ENCODE assay signal across 10 cellular contexts in the genomic region with DNA sequence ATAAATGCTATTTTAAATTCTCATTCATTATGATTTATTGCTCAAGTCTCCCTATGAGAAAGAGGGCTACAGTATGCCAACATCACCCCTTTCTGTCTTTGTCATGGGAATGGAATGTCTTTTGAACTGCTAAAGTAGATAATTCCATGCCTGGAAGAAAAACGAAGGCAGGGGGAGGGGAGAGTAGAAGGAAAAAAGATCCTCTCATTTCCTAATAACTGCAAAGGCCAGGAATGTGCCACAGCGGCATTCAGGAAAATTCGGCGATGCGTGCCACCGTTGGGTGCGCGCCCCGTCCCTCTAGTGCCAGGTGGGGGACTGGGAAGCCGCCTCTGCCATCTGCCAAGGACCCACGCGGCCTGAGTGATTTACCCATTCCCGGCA. TPM values are rescaled to one million over a fixed set of nuclear protein-coding genes. Genes with fewer than 3 reads are reported as not detected.
DNase-seq lines count a peak whose midpoint lies in the region; ATAC-seq lines count a peak whose summit lies in the region.
"Had no signal": no experiment of that assay in that cellular context is flagged by ENCODE, and none has a peak within 500 bp of the region (broad histone marks: within the 10 kb centered on the region; RNA-seq: fewer than 3 reads in every experiment).

No MANE protein-coding gene starts in this region.

- no peaks in the 10 kb centered on the region for H3K27me3 ChIP-seq in muscle layer of duodenum (ENCODE audit: low read depth, low read length)

- H3K9me3 Mint-ChIP-seq in activated T-helper 17 cell treated with anti-CD3 and anti-CD28 coated beads, Interleukin-2, amount 50 U/mL, for 72 hours = no peaks in the 10 kb centered on the region
- peaks cover 7% of the 10 kb centered on the region for H3K9me3 Mint-ChIP-seq in activated T-helper 1 cell treated with anti-CD3 and anti-CD28 coated beads, Interleukin-12 subunit alpha, Interleukin-12 subunit beta, Interleukin-2, Interleukin-4 antibody, amounts not matched to agents 30 ng/mL and 10 ng/mL and 1 ng/mL, durations not matched to agents 14 hours and 24 hours and 36 hours
- H3K9me3 Mint-ChIP-seq: CD8-positive, alpha-beta T cell had no signal

- no peak overlapping the region for H3K27ac ChIP-seq in muscle layer of duodenum (ENCODE audit: low read length)

- no peaks in the 10 kb centered on the region for H3K9me3 ChIP-seq in muscle layer of duodenum (ENCODE audit: control insufficient read depth in 1 of 2, low read length in 2 of 2)

- H3K4me1 ChIP-seq in muscle layer of duodenum (ENCODE audit: control insufficient read depth in 1 of 2, insufficient read depth in 2 of 2, low read length in 2 of 2) = peaks cover 0 to 14% of the 10 kb centered on the region in 2 donors

- H3K4me3 ChIP-seq in muscle layer of duodenum (ENCODE audit: low read depth in 1 of 2, low read length in 2 of 2) = peak overlapping the region; percentile 9 to 25

- H3K27ac Mint-ChIP-seq in activated T-helper 17 cell treated with anti-CD3 and anti-CD28 coated beads, Interleukin-2, amount 50 U/mL, for 72 hours = no peak overlapping the region
- no peak overlapping the region for H3K27ac Mint-ChIP-seq in activated T-helper 1 cell treated with anti-CD3 and anti-CD28 coated beads, Interleukin-12 subunit alpha, Interleukin-12 subunit beta, Interleukin-2, Interleukin-4 antibody, amounts not matched to agents 30 ng/mL and 10 ng/mL and 1 ng/mL, durations not matched to agents 14 hours and 24 hours and 36 hours
- H3K27ac Mint-ChIP-seq: CD8-positive, alpha-beta T cell had no signal

- H3K36me3 ChIP-seq in muscle layer of duodenum (ENCODE audit: control insufficient read depth in 1 of 2, insufficient read depth in 2 of 2, low read length in 2 of 2) = no peaks in the 10 kb centered on the region

- intact Hi-C loops in activated T-helper 1 cell treated with anti-CD3 and anti-CD28 coated beads, Interleukin-12 subunit alpha, Interleukin-12 subunit beta, Interleukin-2, Interleukin-4 antibody, amounts not matched to agents 30 ng/mL and 10 ng/mL and 1 ng/mL, durations not matched to agents 14 hours and 24 hours and 36 hours (cut with micrococcal nuclease) = no loop called here

- H3K36me3 Mint-ChIP-seq in activated T-helper 17 cell treated with anti-CD3 and anti-CD28 coated beads, Interleukin-2, amount 50 U/mL, for 72 hours (ENCODE audit: low read depth) = no peaks in the 10 kb centered on the region
- H3K36me3 Mint-ChIP-seq in activated T-helper 1 cell treated with anti-CD3 and anti-CD28 coated beads, Interleukin-12 subunit alpha, Interleukin-12 subunit beta, Interleukin-2, Interleukin-4 antibody, amounts not matched to agents 30 ng/mL and 10 ng/mL and 1 ng/mL, durations not matched to agents 14 hours and 24 hours and 36 hours (ENCODE audit: low read depth) = peaks cover 18% of the 10 kb centered on the region
- H3K36me3 Mint-ChIP-seq: CD8-positive, alpha-beta T cell had no signal

- ATAC-seq in esophagus mucosa = peak; percentile 50
- ATAC-seq in activated T-helper 17 cell treated with anti-CD3 and anti-CD28 coated beads, Interleukin-2, amount 50 U/mL, for 72 hours (replicated peaks) = no peak
- ATAC-seq in activated CD4-positive, CD25-positive, alpha-beta regulatory T cell treated with anti-CD3 and anti-CD28 coated beads, Interleukin-2, amount 50 U/mL, for 24 hours = no peak
- ATAC-seq: CD8-positive, alpha-beta T cell had no signal

- H3K4me1 Mint-ChIP-seq in activated T-helper 17 cell treated with anti-CD3 and anti-CD28 coated beads, Interleukin-2, amount 50 U/mL, for 72 hours = no peaks in the 10 kb centered on the region
- peaks cover 25% of the 10 kb centered on the region for H3K4me1 Mint-ChIP-seq in activated T-helper 1 cell treated with anti-CD3 and anti-CD28 coated beads, Interleukin-12 subunit alpha, Interleukin-12 subunit beta, Interleukin-2, Interleukin-4 antibody, amounts not matched to agents 30 ng/mL and 10 ng/mL and 1 ng/mL, durations not matched to agents 14 hours and 24 hours and 36 hours (ENCODE audit: low read depth)

- H3K27me3 Mint-ChIP-seq in activated T-helper 17 cell treated with anti-CD3 and anti-CD28 coated beads, Interleukin-2, amount 50 U/mL, for 72 hours = no peaks in the 10 kb centered on the region
- H3K27me3 Mint-ChIP-seq in activated T-helper 1 cell treated with anti-CD3 and anti-CD28 coated beads, Interleukin-12 subunit alpha, Interleukin-12 subunit beta, Interleukin-2, Interleukin-4 antibody, amounts not matched to agents 30 ng/mL and 10 ng/mL and 1 ng/mL, durations not matched to agents 14 hours and 24 hours and 36 hours (ENCODE audit: insufficient read depth) = peaks cover 9% of the 10 kb centered on the region

- peak; percentile 91 for DNase-seq in ACHN
- peak; percentile 69 for DNase-seq in NCI-H2227 (lab: John Stamatoyannopoulos, UW; ENCODE audit: unreplicated experiment)
- no peak for DNase-seq in activated T-helper 1 cell treated with anti-CD3 and anti-CD28 coated beads, Interleukin-12 subunit alpha, Interleukin-12 subunit beta, Interleukin-2, Interleukin-4 antibody, amounts not matched to agents 30 ng/mL and 10 ng/mL and 1 ng/mL, durations not matched to agents 14 hours and 24 hours and 36 hours (ENCODE audit: low spot score)
- no peak for DNase-seq in NCI-H82 treated with DMSO at 0.1 percent for 48 hours (lab: John Stamatoyannopoulos, UW; ENCODE audit: unreplicated experiment)
- DNase-seq: CD8-positive, alpha-beta T cell had no signal

- in situ Hi-C loops in ACHN (cut with HindIII; ENCODE audit: low pct_ligation_motif_present, low pct_unique_long_range_greater_than_20kb, low sequenced_read_pairs) = no loop called here

- no peak overlapping the region for H3K4me3 Mint-ChIP-seq in activated T-helper 17 cell treated with anti-CD3 and anti-CD28 coated beads, Interleukin-2, amount 50 U/mL, for 72 hours
- no peak overlapping the region for H3K4me3 Mint-ChIP-seq in activated T-helper 1 cell treated with anti-CD3 and anti-CD28 coated beads, Interleukin-12 subunit alpha, Interleukin-12 subunit beta, Interleukin-2, Interleukin-4 antibody, amounts not matched to agents 30 ng/mL and 10 ng/mL and 1 ng/mL, durations not matched to agents 14 hours and 24 hours and 36 hours
- H3K4me3 Mint-ChIP-seq: CD8-positive, alpha-beta T cell had no signal

RNA-seq across cellular contexts. Expression of a gene that starts 54.7 kb away (rescaled TPM):
- total RNA-seq in esophagus mucosa = not detected
- not detected for total RNA-seq in activated T-helper 17 cell treated with anti-CD3 and anti-CD28 coated beads, Interleukin-2, amount 50 U/mL, for 72 hours
- not detected in 2 replicates for total RNA-seq in activated T-helper 1 cell treated with anti-CD3 and anti-CD28 coated beads, Interleukin-12 subunit alpha, Interleukin-12 subunit beta, Interleukin-2, Interleukin-4 antibody, amounts not matched to agents 30 ng/mL and 10 ng/mL and 1 ng/mL, durations not matched to agents 14 hours and 24 hours and 36 hours
- total RNA-seq: CD8-positive, alpha-beta T cell; SK-MEL-5 had no signal

Comparison
In these comparisons a context has a peak if more than half of its experiments do, and no peak if none do; other contexts are left out.
1. DNase-seq: peak in ACHN (single experiment) and NCI-H2227 (single experiment); none in activated T-helper 1 cell treated with anti-CD3 and anti-CD28 coated beads, Interleukin-12 subunit alpha, Interleukin-12 subunit beta, Interleukin-2, Interleukin-4 antibody, amounts not matched to agents 30 ng/mL and 10 ng/mL and 1 ng/mL, durations not matched to agents 14 hours and 24 hours and 36 hours (single experiment) and NCI-H82 treated with DMSO at 0.1 percent for 48 hours (single experiment).